34 cellular contexts compared by ENCODE assay signal in the genomic region with DNA sequence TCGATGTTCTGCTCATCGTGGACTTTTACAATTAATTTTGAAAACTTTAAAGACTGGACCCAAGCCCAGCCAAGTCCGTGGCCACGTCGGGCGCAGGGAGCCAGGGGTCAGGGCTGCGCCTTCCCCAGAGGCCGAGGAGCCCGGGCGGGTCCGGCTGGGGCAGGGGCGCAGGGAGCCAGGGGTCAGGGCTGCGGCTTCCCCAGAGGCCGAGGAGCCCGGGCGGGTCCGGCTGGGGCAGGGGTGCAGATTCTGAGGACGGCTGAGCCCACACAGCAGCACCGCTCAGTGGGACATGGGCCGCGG.
"Had no signal": no experiment of that assay in that cellular context is flagged by ENCODE, and none has a peak within 500 bp of the region (broad histone marks: within the 10 kb centered on the region; RNA-seq: fewer than 3 reads in every experiment).

No MANE protein-coding gene starts in this region.

- H3K9me3 Mint-ChIP-seq: activated B cell treated with CpG ODN at 0.5 μM for 24 hours; activated CD4-positive, alpha-beta memory T cell treated with anti-CD3 and anti-CD28 coated beads for 36 hours; activated CD4-positive, alpha-beta T cell treated with anti-CD3 and anti-CD28 coated beads, Interleukin-2, amount 10 ng/mL, durations not matched to agents 24 days and 14 days; activated CD8-positive, alpha-beta T cell treated with anti-CD3 and anti-CD28 coated beads for 36 hours; activated naive CD4-positive, alpha-beta T cell treated with anti-CD3 and anti-CD28 coated beads, Interleukin-2, amount 10 ng/mL, durations not matched to agents 7 days and 5 days; activated naive CD4-positive, alpha-beta T cell treated with anti-CD3 and anti-CD28 coated beads, Interleukin-2, amount 50 U/mL, for 24 hours; activated naive CD8-positive, alpha-beta T cell treated with anti-CD3 and anti-CD28 coated beads, Interleukin-2, amount 10 ng/mL, durations not matched to agents 7 days and 5 days; activated naive CD8-positive, alpha-beta T cell treated with anti-CD3 and anti-CD28 coated beads, Interleukin-2, amount 50 U/mL, for 24 hours; activated T-cell treated with anti-CD3 and anti-CD28 coated beads, Interleukin-2, amount 50 U/mL, for 4 hours; activated T-cell treated with anti-CD3 and anti-CD28 coated beads, Interleukin-2, amount 50 U/mL, for 72 hours; activated T-helper 1 cell treated with anti-CD3 and anti-CD28 coated beads, Interleukin-12 subunit alpha, Interleukin-12 subunit beta, Interleukin-2, Interleukin-4 antibody, amounts not matched to agents 30 ng/mL and 10 ng/mL and 1 ng/mL, durations not matched to agents 14 hours and 24 hours and 36 hours; activated T-helper 2 cell treated with anti-CD3 and anti-CD28 coated beads, Interferon-gamma antibody, Interleukin-2, Interleukin-4, amounts not matched to agents 10 μg/mL and 5 μg/mL and 100 μg/mL, durations not matched to agents 14 hours and 24 hours and 36 hours; central memory CD8-positive, alpha-beta T cell had no signal

- H3K36me3 Mint-ChIP-seq: activated CD4-positive, alpha-beta memory T cell treated with anti-CD3 and anti-CD28 coated beads for 36 hours; activated naive CD4-positive, alpha-beta T cell treated with anti-CD3 and anti-CD28 coated beads, Interleukin-2, amount 10 ng/mL, durations not matched to agents 7 days and 5 days; activated naive CD4-positive, alpha-beta T cell treated with anti-CD3 and anti-CD28 coated beads, Interleukin-2, amount 50 U/mL, for 24 hours; activated naive CD8-positive, alpha-beta T cell; activated naive CD8-positive, alpha-beta T cell treated with anti-CD3 and anti-CD28 coated beads, Interleukin-2, amount 10 ng/mL, durations not matched to agents 7 days and 5 days; brain had no signal

- H3K4me3 ChIP-seq: ascending aorta, cardiac muscle cell had no signal

- H3K27ac Mint-ChIP-seq: activated B cell treated with CpG ODN at 0.5 μM for 24 hours; activated CD4-positive, alpha-beta memory T cell treated with anti-CD3 and anti-CD28 coated beads for 36 hours; activated CD4-positive, alpha-beta T cell treated with anti-CD3 and anti-CD28 coated beads, Interleukin-2, amount 10 ng/mL, durations not matched to agents 24 days and 14 days; activated CD8-positive, alpha-beta T cell treated with anti-CD3 and anti-CD28 coated beads for 36 hours; activated naive CD4-positive, alpha-beta T cell treated with anti-CD3 and anti-CD28 coated beads, Interleukin-2, amount 10 ng/mL, durations not matched to agents 7 days and 5 days; activated naive CD4-positive, alpha-beta T cell treated with anti-CD3 and anti-CD28 coated beads, Interleukin-2, amount 50 U/mL, for 24 hours; activated naive CD8-positive, alpha-beta T cell; activated naive CD8-positive, alpha-beta T cell treated with anti-CD3 and anti-CD28 coated beads, Interleukin-2, amount 50 U/mL, for 24 hours; activated T-cell treated with anti-CD3 and anti-CD28 coated beads, Interleukin-2, amount 50 U/mL, for 72 hours; activated T-helper 2 cell treated with anti-CD3 and anti-CD28 coated beads, Interferon-gamma antibody, Interleukin-2, Interleukin-4, amounts not matched to agents 10 μg/mL and 5 μg/mL and 100 μg/mL, durations not matched to agents 14 hours and 24 hours and 36 hours; T-helper 17 cell had no signal

- H3K36me3 ChIP-seq: ascending aorta, cardiac muscle cell had no signal

- DNase-seq: activated B cell treated with CpG ODN at 0.5 μM for 24 hours; activated CD4-positive, alpha-beta memory T cell treated with anti-CD3 and anti-CD28 coated beads for 36 hours; activated CD4-positive, alpha-beta T cell treated with anti-CD3 and anti-CD28 coated beads for 4 hours; activated CD4-positive, alpha-beta T cell treated with anti-CD3 and anti-CD28 coated beads, Interleukin-2, amount 10 ng/mL, durations not matched to agents 24 days and 14 days; activated CD4-positive, alpha-beta T cell treated with anti-CD3 and anti-CD28 coated beads, Interleukin-2, amount 50 U/mL, for 1 hour; activated CD4-positive, alpha-beta T cell treated with anti-CD3 and anti-CD28 coated beads, Interleukin-2, amount 50 U/mL, for 4 hours; activated CD4-positive, CD25-positive, alpha-beta regulatory T cell treated with anti-CD3 and anti-CD28 coated beads, Interleukin-2, amount 50 U/mL, for 72 hours; activated CD8-positive, alpha-beta memory T cell treated with anti-CD3 and anti-CD28 coated beads, Interleukin-2, amount 50 U/mL, for 4 hours; activated CD8-positive, alpha-beta T cell treated with anti-CD3 and anti-CD28 coated beads for 36 hours; activated effector memory CD4-positive, alpha-beta T cell treated with Interleukin-2 at 50 U/mL for 16 hours; activated gamma-delta T cell; activated naive CD4-positive, alpha-beta T cell treated with anti-CD3 and anti-CD28 coated beads, Interleukin-2, amount 10 ng/mL, durations not matched to agents 7 days and 5 days; activated naive CD4-positive, alpha-beta T cell treated with Interleukin-2 at 50 U/mL for 16 hours; activated naive CD8-positive, alpha-beta T cell treated with anti-CD3 and anti-CD28 coated beads, Interleukin-2, amount 10 ng/mL, durations not matched to agents 7 days and 5 days; activated naive CD8-positive, alpha-beta T cell treated with anti-CD3 and anti-CD28 coated beads, Interleukin-2, amount 50 U/mL, for 24 hours; activated T-cell treated with anti-CD3 and anti-CD28 coated beads for 4 hours; activated T-cell treated with anti-CD3 and anti-CD28 coated beads, Interleukin-2, amount 50 U/mL, for 1 hour; activated T-cell treated with anti-CD3 and anti-CD28 coated beads, Interleukin-2, amount 50 U/mL, for 4 hours; activated T-cell treated with anti-CD3 and anti-CD28 coated beads, Interleukin-2, amount 50 U/mL, for 72 hours; amygdala; anterior cingulate cortex; caudate nucleus; cerebellar nuclear complex; T-helper 17 cell; T-helper 9 cell had no signal

- H3K27ac ChIP-seq: ascending aorta, cardiac muscle cell, VCaP had no signal

- H3K27me3 ChIP-seq: ascending aorta had no signal

- H3K4me1 Mint-ChIP-seq: activated B cell treated with CpG ODN at 0.5 μM for 24 hours; activated CD4-positive, alpha-beta T cell treated with anti-CD3 and anti-CD28 coated beads, Interleukin-2, amount 10 ng/mL, durations not matched to agents 24 days and 14 days; activated naive CD4-positive, alpha-beta T cell treated with anti-CD3 and anti-CD28 coated beads, Interleukin-2, amount 10 ng/mL, durations not matched to agents 7 days and 5 days; activated naive CD4-positive, alpha-beta T cell treated with anti-CD3 and anti-CD28 coated beads, Interleukin-2, amount 50 U/mL, for 24 hours; activated naive CD8-positive, alpha-beta T cell treated with anti-CD3 and anti-CD28 coated beads, Interleukin-2, amount 10 ng/mL, durations not matched to agents 7 days and 5 days; activated naive CD8-positive, alpha-beta T cell treated with anti-CD3 and anti-CD28 coated beads, Interleukin-2, amount 50 U/mL, for 24 hours; central memory CD8-positive, alpha-beta T cell; T-helper 17 cell had no signal

- H3K9me3 ChIP-seq: ascending aorta had no signal

- H3K4me1 ChIP-seq: ascending aorta had no signal

- ATAC-seq: activated CD8-positive, alpha-beta T cell treated with anti-CD3 and anti-CD28 coated beads for 36 hours; activated naive CD8-positive, alpha-beta T cell treated with anti-CD3 and anti-CD28 coated beads, Interleukin-2, amount 50 U/mL, for 24 hours; activated T-cell treated with anti-CD3 and anti-CD28 coated beads, Interleukin-2, amount 50 U/mL, for 4 hours; activated T-cell treated with anti-CD3 and anti-CD28 coated beads, Interleukin-2, amount 50 U/mL, for 72 hours; T-helper 17 cell had no signal

- H3K4me3 Mint-ChIP-seq: activated B cell treated with CpG ODN at 0.5 μM for 24 hours; activated CD4-positive, alpha-beta memory T cell treated with anti-CD3 and anti-CD28 coated beads for 36 hours; activated CD4-positive, alpha-beta T cell treated with anti-CD3 and anti-CD28 coated beads, Interleukin-2, amount 10 ng/mL, durations not matched to agents 24 days and 14 days; activated CD8-positive, alpha-beta T cell treated with anti-CD3 and anti-CD28 coated beads for 36 hours; activated naive CD4-positive, alpha-beta T cell treated with anti-CD3 and anti-CD28 coated beads, Interleukin-2, amount 10 ng/mL, durations not matched to agents 7 days and 5 days; activated naive CD4-positive, alpha-beta T cell treated with anti-CD3 and anti-CD28 coated beads, Interleukin-2, amount 50 U/mL, for 24 hours; activated naive CD8-positive, alpha-beta T cell; activated naive CD8-positive, alpha-beta T cell treated with anti-CD3 and anti-CD28 coated beads, Interleukin-2, amount 10 ng/mL, durations not matched to agents 7 days and 5 days; activated naive CD8-positive, alpha-beta T cell treated with anti-CD3 and anti-CD28 coated beads, Interleukin-2, amount 50 U/mL, for 24 hours; activated T-cell treated with anti-CD3 and anti-CD28 coated beads, Interleukin-2, amount 50 U/mL, for 4 hours; activated T-cell treated with anti-CD3 and anti-CD28 coated beads, Interleukin-2, amount 50 U/mL, for 72 hours; activated T-helper 1 cell treated with anti-CD3 and anti-CD28 coated beads, Interleukin-12 subunit alpha, Interleukin-12 subunit beta, Interleukin-2, Interleukin-4 antibody, amounts not matched to agents 30 ng/mL and 10 ng/mL and 1 ng/mL, durations not matched to agents 14 hours and 24 hours and 36 hours; brain; central memory CD8-positive, alpha-beta T cell; T-helper 17 cell had no signal
